ENCODE assay signal across 1 cellular context in the genomic region with DNA sequence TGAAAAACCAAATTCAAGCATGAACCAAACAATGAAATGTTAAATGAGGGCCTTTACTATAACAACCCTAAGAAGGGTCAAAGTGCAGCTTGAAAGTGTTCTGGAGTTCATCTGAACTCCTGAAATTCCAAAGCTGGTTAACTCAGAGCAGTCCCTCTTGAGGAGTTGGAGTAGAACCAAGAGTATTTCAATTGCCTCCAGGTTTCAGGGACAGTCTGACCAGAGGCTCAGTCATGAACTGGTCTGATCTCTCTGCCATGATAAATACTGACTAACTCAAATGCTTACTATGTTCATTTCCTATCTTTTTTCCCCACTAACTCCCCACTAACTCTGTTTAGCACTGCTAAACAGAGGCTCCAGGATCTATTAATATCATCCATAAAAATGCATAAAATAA.
TF ChIP-seq lines count a peak whose summit lies in the region.

No MANE protein-coding gene starts in this region.

TF ChIP-seq in GM23338, 12 proteins besides CTCF, POLR2A, EP300 and RAD21 (continued from another document):
- TF ChIP-seq, protein P1, sequence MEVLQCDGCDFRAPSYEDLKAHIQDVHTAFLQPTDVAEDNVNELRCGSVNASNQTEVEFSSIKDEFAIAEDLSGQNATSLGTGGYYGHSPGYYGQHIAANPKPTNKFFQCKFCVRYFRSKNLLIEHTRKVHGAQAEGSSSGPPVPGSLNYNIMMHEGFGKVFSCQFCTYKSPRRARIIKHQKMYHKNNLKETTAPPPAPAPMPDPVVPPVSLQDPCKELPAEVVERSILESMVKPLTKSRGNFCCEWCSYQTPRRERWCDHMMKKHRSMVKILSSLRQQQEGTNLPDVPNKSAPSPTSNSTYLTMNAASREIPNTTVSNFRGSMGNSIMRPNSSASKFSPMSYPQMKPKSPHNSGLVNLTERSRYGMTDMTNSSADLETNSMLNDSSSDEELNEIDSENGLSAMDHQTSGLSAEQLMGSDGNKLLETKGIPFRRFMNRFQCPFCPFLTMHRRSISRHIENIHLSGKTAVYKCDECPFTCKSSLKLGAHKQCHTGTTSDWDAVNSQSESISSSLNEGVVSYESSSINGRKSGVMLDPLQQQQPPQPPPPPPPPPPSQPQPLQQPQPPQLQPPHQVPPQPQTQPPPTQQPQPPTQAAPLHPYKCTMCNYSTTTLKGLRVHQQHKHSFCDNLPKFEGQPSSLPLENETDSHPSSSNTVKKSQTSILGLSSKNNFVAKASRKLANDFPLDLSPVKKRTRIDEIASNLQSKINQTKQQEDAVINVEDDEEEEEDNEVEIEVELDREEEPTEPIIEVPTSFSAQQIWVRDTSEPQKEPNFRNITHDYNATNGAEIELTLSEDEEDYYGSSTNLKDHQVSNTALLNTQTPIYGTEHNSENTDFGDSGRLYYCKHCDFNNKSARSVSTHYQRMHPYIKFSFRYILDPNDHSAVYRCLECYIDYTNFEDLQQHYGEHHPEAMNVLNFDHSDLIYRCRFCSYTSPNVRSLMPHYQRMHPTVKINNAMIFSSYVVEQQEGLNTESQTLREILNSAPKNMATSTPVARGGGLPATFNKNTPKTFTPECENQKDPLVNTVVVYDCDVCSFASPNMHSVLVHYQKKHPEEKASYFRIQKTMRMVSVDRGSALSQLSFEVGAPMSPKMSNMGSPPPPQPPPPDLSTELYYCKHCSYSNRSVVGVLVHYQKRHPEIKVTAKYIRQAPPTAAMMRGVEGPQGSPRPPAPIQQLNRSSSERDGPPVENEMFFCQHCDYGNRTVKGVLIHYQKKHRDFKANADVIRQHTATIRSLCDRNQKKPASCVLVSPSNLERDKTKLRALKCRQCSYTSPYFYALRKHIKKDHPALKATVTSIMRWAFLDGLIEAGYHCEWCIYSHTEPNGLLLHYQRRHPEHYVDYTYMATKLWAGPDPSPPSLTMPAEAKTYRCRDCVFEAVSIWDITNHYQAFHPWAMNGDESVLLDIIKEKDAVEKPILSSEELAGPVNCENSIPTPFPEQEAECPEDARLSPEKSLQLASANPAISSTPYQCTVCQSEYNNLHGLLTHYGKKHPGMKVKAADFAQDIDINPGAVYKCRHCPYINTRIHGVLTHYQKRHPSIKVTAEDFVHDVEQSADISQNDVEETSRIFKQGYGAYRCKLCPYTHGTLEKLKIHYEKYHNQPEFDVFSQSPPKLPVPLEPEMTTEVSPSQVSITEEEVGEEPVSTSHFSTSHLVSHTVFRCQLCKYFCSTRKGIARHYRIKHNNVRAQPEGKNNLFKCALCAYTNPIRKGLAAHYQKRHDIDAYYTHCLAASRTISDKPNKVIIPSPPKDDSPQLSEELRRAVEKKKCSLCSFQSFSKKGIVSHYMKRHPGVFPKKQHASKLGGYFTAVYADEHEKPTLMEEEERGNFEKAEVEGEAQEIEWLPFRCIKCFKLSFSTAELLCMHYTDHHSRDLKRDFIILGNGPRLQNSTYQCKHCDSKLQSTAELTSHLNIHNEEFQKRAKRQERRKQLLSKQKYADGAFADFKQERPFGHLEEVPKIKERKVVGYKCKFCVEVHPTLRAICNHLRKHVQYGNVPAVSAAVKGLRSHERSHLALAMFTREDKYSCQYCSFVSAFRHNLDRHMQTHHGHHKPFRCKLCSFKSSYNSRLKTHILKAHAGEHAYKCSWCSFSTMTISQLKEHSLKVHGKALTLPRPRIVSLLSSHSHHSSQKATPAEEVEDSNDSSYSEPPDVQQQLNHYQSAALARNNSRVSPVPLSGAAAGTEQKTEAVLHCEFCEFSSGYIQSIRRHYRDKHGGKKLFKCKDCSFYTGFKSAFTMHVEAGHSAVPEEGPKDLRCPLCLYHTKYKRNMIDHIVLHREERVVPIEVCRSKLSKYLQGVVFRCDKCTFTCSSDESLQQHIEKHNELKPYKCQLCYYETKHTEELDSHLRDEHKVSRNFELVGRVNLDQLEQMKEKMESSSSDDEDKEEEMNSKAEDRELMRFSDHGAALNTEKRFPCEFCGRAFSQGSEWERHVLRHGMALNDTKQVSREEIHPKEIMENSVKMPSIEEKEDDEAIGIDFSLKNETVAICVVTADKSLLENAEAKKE (CRISPR knock-in tag; IDR thresholded peaks at IDR 0.05): no peak
- TF ChIP-seq NANOG (IDR thresholded peaks at IDR 0.05; ENCODE audit: borderline replicate concordance) (no peak), ZNF331 (CRISPR knock-in tag; IDR thresholded peaks at IDR 0.05; ENCODE audit: low read depth) (no peak)
